38 cellular contexts compared by ENCODE assay signal in the genomic region with DNA sequence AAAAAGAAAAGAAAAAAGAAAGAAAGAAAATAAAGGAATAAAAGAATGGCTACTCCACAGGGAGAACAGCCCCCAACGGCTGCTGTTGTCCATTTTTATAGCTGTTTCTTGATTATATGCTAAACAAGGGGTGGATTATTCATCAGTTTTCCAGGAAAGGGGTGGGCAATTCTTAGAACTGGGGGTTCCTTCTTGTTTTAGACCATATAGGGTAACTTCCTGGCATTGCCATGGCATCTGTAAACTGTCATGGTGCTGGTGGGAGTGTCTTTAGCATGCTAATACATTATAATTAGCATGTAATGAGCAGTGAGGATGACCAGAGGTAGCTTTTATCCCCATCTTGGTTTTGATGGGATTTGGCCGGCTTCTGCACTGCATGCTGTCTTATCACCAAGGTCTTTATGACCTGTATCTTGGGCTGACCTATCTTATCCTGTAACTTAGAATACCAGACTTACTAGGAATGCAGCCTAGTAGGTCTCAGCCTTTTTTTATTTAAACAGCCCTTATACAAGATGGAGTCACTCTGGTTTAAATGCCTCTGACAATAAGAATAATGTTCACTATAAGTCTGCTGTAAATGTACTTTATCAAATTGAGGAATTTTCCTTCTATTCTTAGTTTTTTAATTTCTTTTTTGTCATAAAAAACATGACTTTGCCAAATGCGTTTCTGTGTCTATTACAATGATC. TPM values are rescaled to one million over a fixed set of nuclear protein-coding genes. Genes with fewer than 3 reads are reported as not detected.
"Had no signal": no experiment of that assay in that cellular context is flagged by ENCODE, and none has a peak within 500 bp of the region (broad histone marks: within the 10 kb centered on the region; RNA-seq: fewer than 3 reads in every experiment).

No MANE protein-coding gene starts in this region.

- ATAC-seq: activated naive CD4-positive, alpha-beta T cell treated with anti-CD3 and anti-CD28 coated beads, Interleukin-2, amount 50 U/mL, for 72 hours; activated T-cell treated with anti-CD3 and anti-CD28 coated beads, Interleukin-2, amount 50 U/mL, for 4 hours; activated T-cell treated with anti-CD3 and anti-CD28 coated beads, Interleukin-2, amount 50 U/mL, for 72 hours; activated T-helper 17 cell treated with anti-CD3 and anti-CD28 coated beads, Interleukin-2, amount 50 U/mL, for 72 hours; body of pancreas had no signal

- DNase-seq: activated B cell treated with CpG ODN at 0.5 μM for 24 hours; activated CD4-positive, alpha-beta memory T cell treated with anti-CD3 and anti-CD28 coated beads for 36 hours; activated CD4-positive, alpha-beta T cell treated with anti-CD3 and anti-CD28 coated beads for 4 hours; activated CD4-positive, alpha-beta T cell treated with anti-CD3 and anti-CD28 coated beads, Interleukin-2, amount 10 ng/mL, durations not matched to agents 24 days and 14 days; activated CD4-positive, alpha-beta T cell treated with anti-CD3 and anti-CD28 coated beads, Interleukin-2, amount 50 U/mL, for 1 hour; activated CD4-positive, alpha-beta T cell treated with anti-CD3 and anti-CD28 coated beads, Interleukin-2, amount 50 U/mL, for 4 hours; activated CD4-positive, CD25-positive, alpha-beta regulatory T cell treated with anti-CD3 and anti-CD28 coated beads, Interleukin-2, amount 50 U/mL, for 72 hours; activated CD8-positive, alpha-beta memory T cell treated with anti-CD3 and anti-CD28 coated beads, Interleukin-2, amount 50 U/mL, for 4 hours; activated effector memory CD4-positive, alpha-beta T cell treated with anti-CD3 and anti-CD28 coated beads, Interleukin-2, amount 50 U/mL, for 16 hours; activated gamma-delta T cell treated with Interleukin-2 at 50 U/mL for 16 hours; activated naive CD4-positive, alpha-beta T cell; activated naive CD4-positive, alpha-beta T cell treated with anti-CD3 and anti-CD28 coated beads for 36 hours; activated naive CD4-positive, alpha-beta T cell treated with anti-CD3 and anti-CD28 coated beads, Interleukin-2, amount 50 U/mL, for 16 hours; activated naive CD8-positive, alpha-beta T cell treated with anti-CD3 and anti-CD28 coated beads for 36 hours; activated T-cell treated with anti-CD3 and anti-CD28 coated beads for 4 hours; activated T-cell treated with anti-CD3 and anti-CD28 coated beads, Interleukin-2, amount 50 U/mL, for 1 hour; activated T-cell treated with anti-CD3 and anti-CD28 coated beads, Interleukin-2, amount 50 U/mL, for 4 hours; activated T-cell treated with anti-CD3 and anti-CD28 coated beads, Interleukin-2, amount 50 U/mL, for 72 hours; adrenal gland; amniotic stem cell; body of pancreas; brain microvascular endothelial cell; central memory CD4-positive, alpha-beta T cell; T-helper 2 cell; T-helper 9 cell had no signal

- H3K36me3 ChIP-seq: adrenal gland, brain microvascular endothelial cell, breast epithelium had no signal

- H3K27ac Mint-ChIP-seq: activated B cell treated with CpG ODN at 0.5 μM for 24 hours; activated CD4-positive, alpha-beta memory T cell treated with anti-CD3 and anti-CD28 coated beads for 36 hours; activated CD4-positive, alpha-beta T cell treated with anti-CD3 and anti-CD28 coated beads, Interleukin-2, amount 10 ng/mL, durations not matched to agents 24 days and 14 days; activated naive CD4-positive, alpha-beta T cell treated with anti-CD3 and anti-CD28 coated beads for 36 hours; activated naive CD4-positive, alpha-beta T cell treated with anti-CD3 and anti-CD28 coated beads, Interleukin-2, amount 50 U/mL, for 72 hours; activated naive CD8-positive, alpha-beta T cell treated with anti-CD3 and anti-CD28 coated beads for 36 hours; activated T-cell treated with anti-CD3 and anti-CD28 coated beads, Interleukin-2, amount 50 U/mL, for 72 hours; activated T-helper 1 cell treated with anti-CD3 and anti-CD28 coated beads, Interleukin-12 subunit alpha, Interleukin-12 subunit beta, Interleukin-2, Interleukin-4 antibody, amounts not matched to agents 30 ng/mL and 10 ng/mL and 1 ng/mL, durations not matched to agents 14 hours and 24 hours and 36 hours; activated T-helper 17 cell treated with anti-CD3 and anti-CD28 coated beads, Interleukin-2, amount 50 U/mL, for 72 hours; T-helper 1 cell treated with Interleukin-12 subunit alpha and Interleukin-12 subunit beta and Interleukin-4 antibody, amounts not matched to agents 30 μg/mL and 1 μg/mL, for 36 hours; T-helper 2 cell treated with Interferon-gamma antibody and Interleukin-4, amounts not matched to agents 5 μg/mL and 100 μg/mL, for 36 hours had no signal

- H3K27me3 ChIP-seq: brain microvascular endothelial cell had no signal

- H3K27ac ChIP-seq: adrenal gland, body of pancreas, brain microvascular endothelial cell, breast epithelium, VCaP had no signal

- H3K4me3 Mint-ChIP-seq: activated B cell treated with CpG ODN at 0.5 μM for 24 hours; activated CD4-positive, alpha-beta memory T cell treated with anti-CD3 and anti-CD28 coated beads for 36 hours; activated CD4-positive, alpha-beta T cell treated with anti-CD3 and anti-CD28 coated beads, Interleukin-2, amount 10 ng/mL, durations not matched to agents 24 days and 14 days; activated naive CD4-positive, alpha-beta T cell treated with anti-CD3 and anti-CD28 coated beads for 36 hours; activated naive CD8-positive, alpha-beta T cell treated with anti-CD3 and anti-CD28 coated beads for 36 hours; activated T-cell treated with anti-CD3 and anti-CD28 coated beads, Interleukin-2, amount 50 U/mL, for 4 hours; activated T-cell treated with anti-CD3 and anti-CD28 coated beads, Interleukin-2, amount 50 U/mL, for 72 hours; activated T-helper 1 cell treated with anti-CD3 and anti-CD28 coated beads, Interleukin-12 subunit alpha, Interleukin-12 subunit beta, Interleukin-2, Interleukin-4 antibody, amounts not matched to agents 30 ng/mL and 10 ng/mL and 1 ng/mL, durations not matched to agents 14 hours and 24 hours and 36 hours; activated T-helper 17 cell treated with anti-CD3 and anti-CD28 coated beads, Interleukin-2, amount 50 U/mL, for 72 hours; T-helper 1 cell treated with Interleukin-12 subunit alpha and Interleukin-12 subunit beta and Interleukin-4 antibody, amounts not matched to agents 30 μg/mL and 1 μg/mL, for 36 hours; T-helper 2 cell treated with Interferon-gamma antibody and Interleukin-4, amounts not matched to agents 5 μg/mL and 100 μg/mL, for 36 hours had no signal

- H3K4me3 ChIP-seq: adrenal gland, body of pancreas, breast epithelium had no signal

- H3K36me3 Mint-ChIP-seq: activated CD4-positive, alpha-beta memory T cell treated with anti-CD3 and anti-CD28 coated beads for 36 hours; activated naive CD4-positive, alpha-beta T cell treated with anti-CD3 and anti-CD28 coated beads, Interleukin-2, amount 50 U/mL, for 72 hours had no signal

- H3K4me1 ChIP-seq: adrenal gland, body of pancreas, breast epithelium had no signal

- FAIRE-seq: astrocyte, TTC549 had no signal

- H3K9me3 Mint-ChIP-seq: activated B cell treated with CpG ODN at 0.5 μM for 24 hours; activated CD4-positive, alpha-beta memory T cell treated with anti-CD3 and anti-CD28 coated beads for 36 hours; activated CD4-positive, alpha-beta T cell treated with anti-CD3 and anti-CD28 coated beads, Interleukin-2, amount 10 ng/mL, durations not matched to agents 24 days and 14 days; activated naive CD4-positive, alpha-beta T cell treated with anti-CD3 and anti-CD28 coated beads for 36 hours; activated naive CD4-positive, alpha-beta T cell treated with anti-CD3 and anti-CD28 coated beads, Interleukin-2, amount 50 U/mL, for 72 hours; activated naive CD8-positive, alpha-beta T cell treated with anti-CD3 and anti-CD28 coated beads for 36 hours; activated T-cell treated with anti-CD3 and anti-CD28 coated beads, Interleukin-2, amount 50 U/mL, for 4 hours; activated T-cell treated with anti-CD3 and anti-CD28 coated beads, Interleukin-2, amount 50 U/mL, for 72 hours; activated T-helper 1 cell treated with anti-CD3 and anti-CD28 coated beads, Interleukin-12 subunit alpha, Interleukin-12 subunit beta, Interleukin-2, Interleukin-4 antibody, amounts not matched to agents 30 ng/mL and 10 ng/mL and 1 ng/mL, durations not matched to agents 14 hours and 24 hours and 36 hours; activated T-helper 17 cell treated with anti-CD3 and anti-CD28 coated beads, Interleukin-2, amount 50 U/mL, for 72 hours; T-helper 1 cell treated with Interleukin-12 subunit alpha and Interleukin-12 subunit beta and Interleukin-4 antibody, amounts not matched to agents 30 μg/mL and 1 μg/mL, for 36 hours; T-helper 2 cell treated with Interferon-gamma antibody and Interleukin-4, amounts not matched to agents 5 μg/mL and 100 μg/mL, for 36 hours had no signal

- H3K9me3 ChIP-seq: adrenal gland, body of pancreas, breast epithelium had no signal

RNA-seq across cellular contexts. Expression of gene OR2V2, which starts 29.0 kb away (rescaled TPM):
- total RNA-seq: activated B cell treated with CpG ODN at 0.5 μM for 24 hours; activated CD4-positive, alpha-beta memory T cell treated with anti-CD3 and anti-CD28 coated beads for 36 hours; activated CD4-positive, alpha-beta T cell treated with anti-CD3 and anti-CD28 coated beads, Interleukin-2, amount 10 ng/mL, durations not matched to agents 24 days and 14 days; activated CD8-positive, alpha-beta memory T cell treated with anti-CD3 and anti-CD28 coated beads for 36 hours; activated naive CD4-positive, alpha-beta T cell treated with anti-CD3 and anti-CD28 coated beads for 36 hours; activated naive CD4-positive, alpha-beta T cell treated with anti-CD3 and anti-CD28 coated beads, Interleukin-2, amount 50 U/mL, for 72 hours; activated naive CD8-positive, alpha-beta T cell treated with anti-CD3 and anti-CD28 coated beads for 36 hours; activated T-cell treated with anti-CD3 and anti-CD28 coated beads, Interleukin-2, amount 50 U/mL, for 4 hours; activated T-cell treated with anti-CD3 and anti-CD28 coated beads, Interleukin-2, amount 50 U/mL, for 72 hours; activated T-helper 1 cell treated with anti-CD3 and anti-CD28 coated beads, Interleukin-12 subunit alpha, Interleukin-12 subunit beta, Interleukin-2, Interleukin-4 antibody, amounts not matched to agents 30 ng/mL and 10 ng/mL and 1 ng/mL, durations not matched to agents 14 hours and 24 hours and 36 hours; activated T-helper 17 cell treated with anti-CD3 and anti-CD28 coated beads, Interleukin-2, amount 50 U/mL, for 72 hours; adrenal gland; aorta; astrocyte; body of pancreas; breast epithelium; cardiac septum; cerebellum had no signal
- polyA plus RNA-seq: adrenal gland, aorta had no signal

RNA-seq across cellular contexts. Expression of gene OR2V1, which starts 45.4 kb away (rescaled TPM):
- total RNA-seq: activated B cell treated with CpG ODN at 0.5 μM for 24 hours; activated CD4-positive, alpha-beta memory T cell treated with anti-CD3 and anti-CD28 coated beads for 36 hours; activated CD4-positive, alpha-beta T cell treated with anti-CD3 and anti-CD28 coated beads, Interleukin-2, amount 10 ng/mL, durations not matched to agents 24 days and 14 days; activated CD8-positive, alpha-beta memory T cell treated with anti-CD3 and anti-CD28 coated beads for 36 hours; activated naive CD4-positive, alpha-beta T cell treated with anti-CD3 and anti-CD28 coated beads for 36 hours; activated naive CD4-positive, alpha-beta T cell treated with anti-CD3 and anti-CD28 coated beads, Interleukin-2, amount 50 U/mL, for 72 hours; activated naive CD8-positive, alpha-beta T cell treated with anti-CD3 and anti-CD28 coated beads for 36 hours; activated T-cell treated with anti-CD3 and anti-CD28 coated beads, Interleukin-2, amount 50 U/mL, for 4 hours; activated T-cell treated with anti-CD3 and anti-CD28 coated beads, Interleukin-2, amount 50 U/mL, for 72 hours; activated T-helper 1 cell treated with anti-CD3 and anti-CD28 coated beads, Interleukin-12 subunit alpha, Interleukin-12 subunit beta, Interleukin-2, Interleukin-4 antibody, amounts not matched to agents 30 ng/mL and 10 ng/mL and 1 ng/mL, durations not matched to agents 14 hours and 24 hours and 36 hours; activated T-helper 17 cell treated with anti-CD3 and anti-CD28 coated beads, Interleukin-2, amount 50 U/mL, for 72 hours; adrenal gland; aorta; astrocyte; body of pancreas; breast epithelium; cardiac septum; cerebellum had no signal
- polyA plus RNA-seq: adrenal gland, aorta had no signal
